10 cellular contexts compared by ENCODE assay signal in the genomic region with DNA sequence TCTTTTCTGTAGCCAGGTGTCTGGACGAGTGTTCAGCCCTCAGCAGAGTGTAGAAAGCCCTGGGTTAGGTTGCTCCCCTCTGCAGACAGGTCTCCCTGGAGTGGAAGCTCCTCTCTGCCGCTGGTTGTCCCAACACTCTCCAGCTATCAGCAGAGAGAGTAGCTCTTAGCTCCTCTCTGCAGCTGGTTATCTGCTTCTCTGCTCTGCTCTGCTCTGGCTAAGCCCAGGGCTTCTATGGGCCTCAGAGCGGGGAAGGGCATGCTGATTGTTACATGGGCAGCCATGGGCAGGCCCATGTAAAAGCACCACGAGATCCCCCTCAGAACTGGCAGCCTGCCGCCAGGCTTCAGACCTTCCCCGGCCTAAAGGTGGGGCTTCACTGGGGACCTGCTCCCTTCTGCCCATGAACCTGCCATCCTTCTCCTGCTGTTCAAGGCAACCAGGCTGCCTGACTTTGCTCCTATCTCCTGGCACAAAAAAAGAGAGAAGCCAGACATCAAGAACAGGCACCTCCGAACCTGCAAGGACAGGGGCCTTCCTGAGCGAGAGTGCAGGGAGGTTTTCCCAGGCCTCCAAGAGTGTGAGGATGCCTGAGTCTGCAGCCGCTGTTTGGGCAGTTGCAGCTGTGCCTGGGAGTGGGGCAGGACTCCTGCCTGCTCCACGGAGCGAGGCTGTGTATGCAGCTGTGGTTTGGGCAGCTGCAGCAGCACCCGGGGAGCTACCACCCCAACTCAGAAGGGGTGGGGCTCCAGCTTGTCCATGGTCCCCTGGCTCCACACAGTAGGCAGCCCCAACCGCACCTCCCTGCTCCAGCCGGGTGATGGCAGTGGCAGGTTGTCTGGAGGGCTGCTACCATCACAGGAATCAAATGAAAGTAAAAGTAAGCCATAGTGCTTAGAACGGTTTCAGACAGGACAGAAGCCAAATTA.
A peak's percentile ranks its signal among the peaks of the same experiment; 100 is the strongest.
DNase-seq lines count a peak whose midpoint lies in the region; ATAC-seq and TF ChIP-seq lines count a peak whose summit lies in the region.
"Had no signal": no experiment of that assay in that cellular context is flagged by ENCODE, and none has a peak within 500 bp of the region (broad histone marks: within the 10 kb centered on the region; RNA-seq: fewer than 3 reads in every experiment).

No MANE protein-coding gene starts in this region.

- H3K9me3 Mint-ChIP-seq in activated T-helper 17 cell treated with anti-CD3 and anti-CD28 coated beads, Interleukin-2, amount 50 U/mL, for 72 hours = no peaks in the 10 kb centered on the region

- H3K4me1 Mint-ChIP-seq in activated T-helper 17 cell treated with anti-CD3 and anti-CD28 coated beads, Interleukin-2, amount 50 U/mL, for 72 hours = no peaks in the 10 kb centered on the region

- no peaks in the 10 kb centered on the region for H3K27me3 Mint-ChIP-seq in activated T-helper 17 cell treated with anti-CD3 and anti-CD28 coated beads, Interleukin-2, amount 50 U/mL, for 72 hours
- H3K27me3 Mint-ChIP-seq: activated naive CD8-positive, alpha-beta T cell had no signal

- DNase-seq in occipital lobe (lab: John Stamatoyannopoulos, UW) (peak; percentile 80), NCI-H2171 (lab: John Stamatoyannopoulos, UW) (no peak), SK-N-DZ (ENCODE audit: low spot score) (no peak), erythroblast (lab: John Stamatoyannopoulos, UW) (no peak)
- DNase-seq: kidney glomerular epithelial cell had no signal

- H3K36me3 Mint-ChIP-seq in activated T-helper 17 cell treated with anti-CD3 and anti-CD28 coated beads, Interleukin-2, amount 50 U/mL, for 72 hours (ENCODE audit: low read depth) = no peaks in the 10 kb centered on the region
- H3K36me3 Mint-ChIP-seq: activated naive CD8-positive, alpha-beta T cell had no signal

- H3K27ac Mint-ChIP-seq in activated T-helper 17 cell treated with anti-CD3 and anti-CD28 coated beads, Interleukin-2, amount 50 U/mL, for 72 hours = no peak overlapping the region
- H3K27ac Mint-ChIP-seq: activated naive CD8-positive, alpha-beta T cell had no signal

- no peak for TF ChIP-seq POLR2A in erythroblast (IDR thresholded peaks at IDR 0.05; ENCODE audit: low read length)

- peak; percentile 83 for ATAC-seq in GM18519 (IDR thresholded peaks at IDR 0.05; ENCODE audit: low FRiP score, unreplicated experiment)
- ATAC-seq in HG03571 (IDR thresholded peaks at IDR 0.05; ENCODE audit: unreplicated experiment) = peak; percentile 95
- ATAC-seq in activated T-helper 17 cell treated with anti-CD3 and anti-CD28 coated beads, Interleukin-2, amount 50 U/mL, for 72 hours (replicated peaks) = peak; percentile 77
- ATAC-seq in HG03135 (IDR thresholded peaks at IDR 0.05; ENCODE audit: unreplicated experiment) = no peak

- no peak overlapping the region for H3K4me3 Mint-ChIP-seq in activated T-helper 17 cell treated with anti-CD3 and anti-CD28 coated beads, Interleukin-2, amount 50 U/mL, for 72 hours
- H3K4me3 Mint-ChIP-seq: activated naive CD8-positive, alpha-beta T cell had no signal
